Comparison of ENCODE assay signal across 23 cellular contexts in the genomic region with DNA sequence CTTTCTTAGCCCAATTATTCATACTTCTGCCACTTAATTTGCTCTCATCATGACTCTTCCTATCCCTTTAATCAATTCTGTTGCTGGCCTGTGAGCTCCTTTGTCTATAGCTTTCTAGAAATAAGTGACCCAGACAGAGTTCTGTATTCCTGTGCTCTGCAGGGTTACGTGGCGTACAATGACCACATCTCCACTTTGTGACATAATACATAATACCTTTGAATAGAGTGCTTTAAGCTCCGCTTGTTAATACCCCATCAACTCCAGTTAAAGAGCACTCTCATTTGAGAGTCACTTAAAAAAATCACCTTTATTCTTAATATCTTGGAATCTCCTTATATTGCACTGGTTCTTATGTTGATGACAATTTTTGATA.
"Had no signal": no experiment of that assay in that cellular context is flagged by ENCODE, and none has a peak within 500 bp of the region (broad histone marks: within the 10 kb centered on the region; RNA-seq: fewer than 3 reads in every experiment).

No MANE protein-coding gene starts in this region.

- H3K27me3 ChIP-seq: ovary, right atrium auricular region, right lobe of liver, stomach, testis, thyroid gland, transverse colon, uterus had no signal

- H3K4me1 Mint-ChIP-seq: stimulated activated naive B cell treated with anti-CD40 and anti-IgM and Interleukin-4, amounts not matched to agents 10 μg/mL and 1 μg/mL and 100 μg/mL, for 72 hours had no signal

- H3K9me3 Mint-ChIP-seq: naive thymus-derived CD8-positive, alpha-beta T cell; nephron progenitor cell; stimulated activated naive B cell treated with anti-CD40 and anti-IgM and Interleukin-4, amounts not matched to agents 10 μg/mL and 1 μg/mL and 100 μg/mL, for 72 hours had no signal

- H3K36me3 ChIP-seq: ovary, right atrium auricular region, right lobe of liver, stomach, thyroid gland, transverse colon, uterus had no signal

- H3K36me3 Mint-ChIP-seq: naive thymus-derived CD8-positive, alpha-beta T cell; stimulated activated naive B cell treated with anti-CD40 and anti-IgM and Interleukin-4, amounts not matched to agents 10 μg/mL and 1 μg/mL and 100 μg/mL, for 72 hours had no signal

- ATAC-seq: left cardiac atrium; left lobe of liver; naive thymus-derived CD8-positive, alpha-beta T cell; right lobe of liver; stimulated activated naive B cell treated with anti-CD40 and anti-IgM and Interleukin-4, amounts not matched to agents 10 μg/mL and 1 μg/mL and 100 μg/mL, for 72 hours; stimulated activated naive CD8-positive, alpha-beta T cell treated with anti-CD3 and anti-CD28 coated beads, Interleukin-15, Interleukin-2, amounts not matched to agents 100 U/mL and 50 U/mL, for 24 hours had no signal

- H3K4me1 ChIP-seq: right atrium auricular region, right lobe of liver, testis, uterus had no signal

- H3K4me3 Mint-ChIP-seq: naive thymus-derived CD8-positive, alpha-beta T cell; nephron progenitor cell; stimulated activated naive B cell treated with anti-CD40 and anti-IgM and Interleukin-4, amounts not matched to agents 10 μg/mL and 1 μg/mL and 100 μg/mL, for 72 hours had no signal

- H3K27me3 Mint-ChIP-seq: progenitor cell of endocrine pancreas; stimulated activated naive B cell treated with anti-CD40 and anti-IgM and Interleukin-4, amounts not matched to agents 10 μg/mL and 1 μg/mL and 100 μg/mL, for 72 hours had no signal

- H3K27ac Mint-ChIP-seq: naive thymus-derived CD8-positive, alpha-beta T cell; nephron progenitor cell; stimulated activated naive B cell treated with anti-CD40 and anti-IgM and Interleukin-4, amounts not matched to agents 10 μg/mL and 1 μg/mL and 100 μg/mL, for 72 hours had no signal

- H3K27ac ChIP-seq: ovary, right atrium auricular region, right lobe of liver, stomach, testis, thyroid gland, transverse colon, uterus had no signal

- H3K9me3 ChIP-seq: ovary, right atrium auricular region, right lobe of liver, stomach, testis, thyroid gland, transverse colon, uterus had no signal

- H3K4me3 ChIP-seq: ovary, right atrium auricular region, right lobe of liver, smooth muscle cell, stomach, testis, thyroid gland, transverse colon, uterus had no signal

- DNase-seq: hippocampal formation; kidney glomerular epithelial cell; left cardiac atrium; mammary epithelial cell; mesenchymal stem cell; naive thymus-derived CD8-positive, alpha-beta T cell; nephron progenitor cell; ovary; right lobe of liver; stimulated activated CD4-positive, alpha-beta T cell treated with anti-CD3 and anti-CD28 coated beads, Interleukin-1b, Interleukin-23, amount 100 ng/mL, for 48 hours; stimulated activated CD4-positive, alpha-beta T cell treated with anti-CD3 and anti-CD28 coated beads, Interleukin-2, amount 100 ng/mL, for 48 hours; stimulated activated CD4-positive, alpha-beta T cell treated with anti-CD3 and anti-CD28 coated beads, Interleukin-4, amount 100 ng/mL, for 4 hours; stimulated activated naive B cell treated with anti-CD40 and anti-IgM and Interleukin-4, amounts not matched to agents 10 μg/mL and 1 μg/mL and 100 μg/mL, for 72 hours; stimulated activated naive CD8-positive, alpha-beta T cell treated with anti-CD3 and anti-CD28 coated beads, Interleukin-15, Interleukin-2, amounts not matched to agents 100 U/mL and 50 U/mL, for 24 hours; stomach; testis; thyroid gland; transverse colon; uterus had no signal
